ENCODE assay signal across 15 cellular contexts in genomic region chr7:129783097-129783919, GRCh38.
DNase-seq lines count a peak whose midpoint lies in the region; ATAC-seq lines count a peak whose summit lies in the region.
"Had no signal": no experiment of that assay in that cellular context is flagged by ENCODE, and none has a peak within 500 bp of the region (broad histone marks: within the 10 kb centered on the region; RNA-seq: fewer than 3 reads in every experiment).

No MANE protein-coding gene starts in this region.

- DNase-seq in Daoy (ENCODE audit: low read depth), result peak; percentile 39
- DNase-seq in activated naive CD8-positive, alpha-beta T cell treated with anti-CD3 and anti-CD28 coated beads, Interleukin-2, amount 10 ng/mL, durations not matched to agents 7 days and 5 days, result no peak
- no peak for DNase-seq in naive B cell
- DNase-seq in GM03348 (ENCODE audit: low spot score), result no peak
- no peak for DNase-seq in NCI-H2107 treated with DMSO at 0.1 percent for 48 hours (lab: John Stamatoyannopoulos, UW; ENCODE audit: unreplicated experiment)
- DNase-seq: kidney glomerular epithelial cell; NCI-H1105; NCI-H510A treated with DMSO at 0.1 percent for 48 hours; stimulated activated naive CD4-positive, alpha-beta T cell treated with Interleukin-2 at 50 U/mL for 16 hours had no signal

- H2AFZ ChIP-seq in ACC112 (ENCODE audit: low read length, unreplicated experiment), result no peak overlapping the region

- no peaks in the 10 kb centered on the region for H3K4me1 ChIP-seq in ACC112 (ENCODE audit: control insufficient read depth, insufficient read depth, low read length, unreplicated experiment)

- no peaks in the 10 kb centered on the region for H3K36me3 ChIP-seq in ACC112 (ENCODE audit: insufficient read depth, low read length)
- H3K36me3 ChIP-seq: gastroesophageal sphincter had no signal

- POLR2A ChIA-PET in activated naive CD8-positive, alpha-beta T cell treated with anti-CD3 and anti-CD28 coated beads, Interleukin-2, amount 10 ng/mL, durations not matched to agents 7 days and 5 days (lab: Charles Lee), result no interaction called here

- H3K9me3 Mint-ChIP-seq in activated naive CD8-positive, alpha-beta T cell treated with anti-CD3 and anti-CD28 coated beads, Interleukin-2, amount 10 ng/mL, durations not matched to agents 7 days and 5 days, result no peaks in the 10 kb centered on the region
- peaks cover 0 to 5% (median 0%) of the 10 kb centered on the region in 7 donors for H3K9me3 Mint-ChIP-seq in naive B cell

- H3K4me3 Mint-ChIP-seq in activated naive CD8-positive, alpha-beta T cell treated with anti-CD3 and anti-CD28 coated beads, Interleukin-2, amount 10 ng/mL, durations not matched to agents 7 days and 5 days, result peak overlapping the region; percentile 47
- peak overlapping the region; percentile 67 to 89 (median 84) for H3K4me3 Mint-ChIP-seq in naive B cell

- no peak overlapping the region for H3K27ac ChIP-seq in ACC112 (ENCODE audit: low read depth, low read length)
- H3K27ac ChIP-seq: C4-2B, gastroesophageal sphincter had no signal

- H3K79me2 ChIP-seq in ACC112 (ENCODE audit: control insufficient read depth, insufficient read depth, low read length, unreplicated experiment), result no peaks in the 10 kb centered on the region

- no peaks in the 10 kb centered on the region for H3K36me3 Mint-ChIP-seq in activated naive CD8-positive, alpha-beta T cell treated with anti-CD3 and anti-CD28 coated beads, Interleukin-2, amount 10 ng/mL, durations not matched to agents 7 days and 5 days
- H3K36me3 Mint-ChIP-seq in naive B cell, result no peaks in the 10 kb centered on the region

- peaks cover 81% of the 10 kb centered on the region for H3K27me3 ChIP-seq in ACC112 (ENCODE audit: insufficient read depth, low read length)

- peaks cover 33% of the 10 kb centered on the region for H3K4me1 Mint-ChIP-seq in activated naive CD8-positive, alpha-beta T cell treated with anti-CD3 and anti-CD28 coated beads, Interleukin-2, amount 10 ng/mL, durations not matched to agents 7 days and 5 days
- H3K4me1 Mint-ChIP-seq in naive B cell, result peaks cover 39 to 52% (median 48%) of the 10 kb centered on the region in 3 donors

- ATAC-seq in activated naive CD8-positive, alpha-beta T cell treated with anti-CD3 and anti-CD28 coated beads, Interleukin-2, amount 10 ng/mL, durations not matched to agents 7 days and 5 days (ENCODE audit: low read depth), result no peak
- ATAC-seq in naive B cell (ENCODE audit: low read depth in 2 of 2) (no peak), HG03342 (IDR thresholded peaks at IDR 0.05; ENCODE audit: unreplicated experiment) (no peak), HG03039 (IDR thresholded peaks at IDR 0.05; ENCODE audit: unreplicated experiment) (no peak)
- ATAC-seq: gastroesophageal sphincter, Right ventricle myocardium inferior had no signal

- H3K27ac Mint-ChIP-seq in activated naive CD8-positive, alpha-beta T cell treated with anti-CD3 and anti-CD28 coated beads, Interleukin-2, amount 10 ng/mL, durations not matched to agents 7 days and 5 days, result no peak overlapping the region
- peak overlapping the region in 1 of 6 donors; percentile 41 for H3K27ac Mint-ChIP-seq in naive B cell

- H3K4me3 ChIP-seq in ACC112 (ENCODE audit: low read depth, low read length), result peak overlapping the region; percentile 12

- peaks cover 75% of the 10 kb centered on the region for H3K27me3 Mint-ChIP-seq in activated naive CD8-positive, alpha-beta T cell treated with anti-CD3 and anti-CD28 coated beads, Interleukin-2, amount 10 ng/mL, durations not matched to agents 7 days and 5 days
- peaks cover 43 to 70% (median 61%) of the 10 kb centered on the region in 3 donors for H3K27me3 Mint-ChIP-seq in naive B cell
